ENCODE assay signal across 12 cellular contexts in the genomic region with DNA sequence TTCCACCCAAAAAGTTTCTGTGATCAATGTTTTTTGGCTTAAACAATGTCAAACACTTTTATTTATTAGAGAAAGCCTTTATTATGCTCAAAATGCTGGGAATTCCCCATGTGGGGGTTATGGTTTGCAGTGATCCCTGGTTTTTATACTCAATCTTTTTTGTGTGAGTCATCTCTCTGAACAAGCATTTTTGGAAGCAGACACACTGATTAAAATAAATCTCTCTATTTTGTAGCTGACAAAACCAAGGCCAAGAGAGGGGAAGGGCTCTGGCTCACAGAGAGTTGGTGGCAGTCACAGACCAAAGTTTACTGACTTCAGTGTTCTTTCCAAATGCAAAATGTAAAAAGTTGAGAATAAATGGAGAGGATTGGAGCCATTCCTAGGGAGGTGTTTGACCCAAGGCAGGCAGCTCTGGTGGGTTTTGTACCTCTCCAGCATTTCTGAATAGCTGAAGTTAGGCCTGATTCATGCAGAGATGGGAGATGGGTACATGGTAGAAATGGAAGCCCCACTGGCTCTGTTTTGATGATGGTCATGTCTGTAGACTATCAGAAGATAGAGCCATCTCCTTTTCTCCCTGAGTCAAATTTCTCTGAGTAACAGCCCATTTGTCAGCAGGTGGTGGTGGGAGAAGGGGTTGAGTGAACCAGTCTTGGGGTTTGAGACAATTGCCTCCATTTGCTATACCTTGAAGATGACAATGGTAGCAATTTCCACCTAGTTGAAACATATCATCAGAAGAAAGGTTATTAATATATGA. TPM values are rescaled to one million over a fixed set of nuclear protein-coding genes. Genes with fewer than 3 reads are reported as not detected.
DNase-seq lines count a peak whose midpoint lies in the region; ATAC-seq, FAIRE-seq and TF ChIP-seq lines count a peak whose summit lies in the region.
"Had no signal": no experiment of that assay in that cellular context is flagged by ENCODE, and none has a peak within 500 bp of the region (broad histone marks: within the 10 kb centered on the region; RNA-seq: fewer than 3 reads in every experiment).

No MANE protein-coding gene starts in this region.

- H3K9me3 Mint-ChIP-seq in Calu3 (ENCODE audit: low read depth, unreplicated experiment) (peaks cover 3% of the 10 kb centered on the region), H9 (no peaks in the 10 kb centered on the region)
- H3K9me3 Mint-ChIP-seq: dendritic cell treated with granulocyte-macrophage colony-stimulating factor and Interleukin-4, amounts not matched to agents 40 ng/mL and 50 ng/mL, for 4 days had no signal

- H3K27ac ChIP-seq in keratinocyte (ENCODE audit: control insufficient read depth, insufficient read depth, low read length) (no peak overlapping the region), H9 (ENCODE audit: insufficient read length, low read depth, low read length) (no peak overlapping the region)
- H3K27ac ChIP-seq: SK-N-MC had no signal

- H3K36me3 Mint-ChIP-seq in Calu3 (ENCODE audit: insufficient read depth, unreplicated experiment) (no peaks in the 10 kb centered on the region), H9 (ENCODE audit: insufficient read depth in 1 of 3, low read depth in 3 of 3) (no peaks in the 10 kb centered on the region)

- peaks cover 12% of the 10 kb centered on the region for H3K4me1 ChIP-seq in keratinocyte (ENCODE audit: control insufficient read depth, extremely low read depth, insufficient read depth, low read length)
- H3K4me1 ChIP-seq in H9 (ENCODE audit: insufficient read depth, low read length) = no peaks in the 10 kb centered on the region

- H3K9me3 ChIP-seq in keratinocyte (ENCODE audit: control insufficient read depth, low read depth, low read length) (no peaks in the 10 kb centered on the region), H9 (ENCODE audit: control insufficient read depth, low read depth, low read length) (no peaks in the 10 kb centered on the region)

- H3K4me1 Mint-ChIP-seq in Calu3 (ENCODE audit: low read depth, unreplicated experiment) (peaks cover 55% of the 10 kb centered on the region), H9 (peaks cover 0 to 5% of the 10 kb centered on the region in 2 experiments; a peak in 1 of 4 replicates)

- no peak overlapping the region for H3K4me3 ChIP-seq in keratinocyte (ENCODE audit: control insufficient read depth in 2 of 3, extremely low read depth in 1 of 3, insufficient read depth in 2 of 3, low read depth in 1 of 3, low read length in 3 of 3)
- H3K4me3 ChIP-seq: SK-N-MC had no signal

- H3K27me3 Mint-ChIP-seq in Calu3 (ENCODE audit: unreplicated experiment) (no peaks in the 10 kb centered on the region), H9 (ENCODE audit: low read depth) (no peaks in the 10 kb centered on the region; the same call in 1 of the 2 replicates)

- H3K9ac ChIP-seq in keratinocyte (ENCODE audit: control insufficient read depth, extremely low read depth, insufficient read depth, low read length) = no peak overlapping the region
- no peak overlapping the region for H3K9ac ChIP-seq in H9 (ENCODE audit: extremely low read depth, insufficient read length, low read length)

- H4K20me1 ChIP-seq in keratinocyte (ENCODE audit: control insufficient read depth, extremely low read depth, insufficient read depth, low read length) (no peaks in the 10 kb centered on the region), H9 (ENCODE audit: control insufficient read depth, insufficient read depth, insufficient read length) (no peaks in the 10 kb centered on the region)

- no peak overlapping the region for H2AFZ ChIP-seq in keratinocyte (ENCODE audit: control insufficient read depth, low read length)
- H2AFZ ChIP-seq in H9 (ENCODE audit: low read length) = no peak overlapping the region

- no peak overlapping the region for H2AK5ac ChIP-seq in H9 (ENCODE audit: insufficient read length, low read length)

- H3K79me2 ChIP-seq in keratinocyte (ENCODE audit: control insufficient read depth, insufficient read depth, low read length) (no peaks in the 10 kb centered on the region), H9 (ENCODE audit: insufficient read depth, low read length) (no peaks in the 10 kb centered on the region)

- no peaks in the 10 kb centered on the region for H3K79me1 ChIP-seq in H9 (ENCODE audit: insufficient read depth, low read depth, low read length, poor library complexity, severe bottlenecking)

- H3K9me1 ChIP-seq in keratinocyte (ENCODE audit: control insufficient read depth, extremely low read depth, insufficient read depth, low read length) = no peaks in the 10 kb centered on the region

- no peak overlapping the region for H3K23ac ChIP-seq in H9 (ENCODE audit: insufficient read length, low read depth, low read length)

- in situ Hi-C loops in ACHN (cut with HindIII; ENCODE audit: low pct_ligation_motif_present, low pct_unique_long_range_greater_than_20kb, low sequenced_read_pairs) = no loop called here

- H2BK15ac ChIP-seq in H9 (ENCODE audit: low read depth, low read length) = no peak overlapping the region

- H3K27ac Mint-ChIP-seq in Calu3 (ENCODE audit: unreplicated experiment) = peak overlapping the region; percentile 63
- no peak overlapping the region for H3K27ac Mint-ChIP-seq in H9
- H3K27ac Mint-ChIP-seq: dendritic cell treated with granulocyte-macrophage colony-stimulating factor and Interleukin-4, amounts not matched to agents 40 ng/mL and 50 ng/mL, for 4 days had no signal

- H3K56ac ChIP-seq in H9 (ENCODE audit: insufficient read length, low read depth, low read length) = no peak overlapping the region

- no peak for ATAC-seq in HG03520 (IDR thresholded peaks at IDR 0.05; ENCODE audit: unreplicated experiment)

- H3K4me2 ChIP-seq in keratinocyte (ENCODE audit: control insufficient read depth, extremely low read depth, insufficient read depth, low read depth, low read length) (no peak overlapping the region), H9 (ENCODE audit: insufficient read depth, insufficient read length, low read length) (no peak overlapping the region)

- no peak overlapping the region for H3T11ph ChIP-seq in H9 (ENCODE audit: low read length)

- intact Hi-C loops in Calu3 (cut with micrococcal nuclease; ENCODE audit: unreplicated experiment) = no loop called here

- H2BK120ac ChIP-seq in H9 (ENCODE audit: low read depth, low read length, poor library complexity, severe bottlenecking) = no peak overlapping the region

- H3K4me3 Mint-ChIP-seq in Calu3 (ENCODE audit: low read depth, unreplicated experiment) = no peak overlapping the region
- H3K4me3 Mint-ChIP-seq in H9 = no peak overlapping the region
- H3K4me3 Mint-ChIP-seq: dendritic cell treated with granulocyte-macrophage colony-stimulating factor and Interleukin-4, amounts not matched to agents 40 ng/mL and 50 ng/mL, for 4 days had no signal

- DNase-seq in ACHN (peak; percentile 29), Calu3 (peak; percentile 11), amniotic stem cell (lab: John Stamatoyannopoulos, UW) (peak; percentile 33), keratinocyte (ENCODE audit: low read depth, low spot score) (no peak), OCI-M2 (lab: John Stamatoyannopoulos, UW; ENCODE audit: unreplicated experiment) (no peak), hypothalamus (lab: John Stamatoyannopoulos, UW) (no peak), H9 (no peak)
- DNase-seq: DMS153; stimulated activated CD4-positive, alpha-beta T cell treated with anti-CD3 and anti-CD28 coated beads, Interleukin-4, amount 100 ng/mL, for 4 hours had no signal

- no peak overlapping the region for H2BK20ac ChIP-seq in H9 (ENCODE audit: low read depth, low read length, poor library complexity, severe bottlenecking)

- no peak overlapping the region for H3K18ac ChIP-seq in H9 (ENCODE audit: insufficient read length, low read depth, low read length)

- H2BK12ac ChIP-seq in H9 (ENCODE audit: insufficient read length, low read depth, low read length) = no peak overlapping the region

- CTCF ChIA-PET in Calu3 (lab: Charles Lee) = no interaction called here

- dilution Hi-C loops in keratinocyte (cut with MboI; ENCODE audit: extremely low pct_ligation_motif_present, low sequenced_read_pairs) = no loop called here

- peak; percentile 68 for FAIRE-seq in keratinocyte (lab: Jason Lieb, UNC)

- H3K27me3 ChIP-seq in keratinocyte (ENCODE audit: control insufficient read depth, extremely low read depth, insufficient read depth, low read length) (no peaks in the 10 kb centered on the region), H9 (ENCODE audit: insufficient read depth, low read length) (no peaks in the 10 kb centered on the region)

- H3K14ac ChIP-seq in H9 (ENCODE audit: insufficient read depth, low read length) = no peak overlapping the region

- H4K91ac ChIP-seq in H9 (ENCODE audit: insufficient read length, low read depth, low read length) = no peak overlapping the region

- no TSS peak for BruUV-seq in Calu3 (replicated peaks; lab: Mats Ljungman, UMichigan)

- H4K8ac ChIP-seq in H9 (replicated peaks; ENCODE audit: insufficient read length, low read depth, low read length) = no peak overlapping the region

- no peaks in the 10 kb centered on the region for H3K36me3 ChIP-seq in keratinocyte (ENCODE audit: control insufficient read depth in 2 of 2, extremely low read depth in 1 of 2, insufficient read depth in 2 of 2, low read length in 2 of 2)

- H3K23me2 ChIP-seq in H9 (ENCODE audit: insufficient read length, low read depth, low read length, poor library complexity, severe bottlenecking) = no peaks in the 10 kb centered on the region

- TF ChIP-seq CTCF in Calu3 (IDR thresholded peaks at IDR 0.05; ENCODE audit: unreplicated experiment) = no peak
- TF ChIP-seq CTCF in keratinocyte (optimal IDR thresholded peaks at IDR 0.05 in 1 of 3, IDR thresholded peaks at IDR 0.05 in 1 of 3, conservative IDR thresholded peaks at IDR 0.05 in 1 of 3; ENCODE audit: extremely low read depth in 1 of 3, insufficient read depth in 2 of 3, low read length in 3 of 3) = no peak
- no peak for TF ChIP-seq CTCF in H9 (conservative IDR thresholded peaks at IDR 0.05)

- no peak overlapping the region for H2BK5ac ChIP-seq in H9 (ENCODE audit: insufficient read length, low read length)

- H3K4ac ChIP-seq in H9 (ENCODE audit: low read depth, low read length) = no peak overlapping the region

- H4K5ac ChIP-seq in H9 (ENCODE audit: insufficient read length, low read depth, low read length) = no peak overlapping the region

RNA-seq across cellular contexts. Expression of a gene that starts 45.4 kb away (rescaled TPM):
- total RNA-seq in Calu3 (2022) = 343 and 364 TPM in 2 replicates
- 59.3 to 94.2 TPM (median 71.7 TPM) in 3 replicates for polyA plus RNA-seq in keratinocyte
- polyA plus RNA-seq in keratinocyte (2011; ENCODE audit: low read depth) = 149 TPM
- polyA plus RNA-seq in keratinocyte (2011; cell fraction: cytosol; rRNA removed) = 34.6 and 79.9 TPM in 2 replicates
- 49.2 and 66.6 TPM in 2 replicates for polyA plus RNA-seq in keratinocyte (2011; cell fraction: nucleus; rRNA removed)
- polyA plus RNA-seq in keratinocyte (2012; ENCODE audit: low replicate concordance) = 94.5 and 137 TPM in 2 replicates
- polyA minus RNA-seq in keratinocyte = 9.7 to 80.6 TPM (median 44.1 TPM) in 3 replicates
- 95.9 TPM for polyA minus RNA-seq in keratinocyte (2011; cell fraction: cytosol; rRNA and poly(A)+ RNA removed)
- 71.0 and 136 TPM in 2 replicates for polyA minus RNA-seq in keratinocyte (2011; cell fraction: nucleus; rRNA and poly(A)+ RNA removed)
- total RNA-seq in H9 (2021) = 77.3 and 83.5 TPM in 2 replicates

Comparison
In these comparisons a context has a peak if more than half of its experiments do, and no peak if none do; other contexts are left out.
1. DNase-seq: peak in ACHN (single experiment), Calu3 (single experiment) and amniotic stem cell (single experiment); none in keratinocyte (single experiment), OCI-M2 (single experiment), hypothalamus (0 of 51) and H9 (single experiment).